1 cellular context compared by ENCODE assay signal in genomic region chr2:235976516-235976915, GRCh38.
TF ChIP-seq lines count a peak whose summit lies in the region.

No MANE protein-coding gene starts in this region.

TF ChIP-seq in WTC11, 78 proteins besides CTCF, POLR2A, EP300 and RAD21 (continued from another document):
- TF ChIP-seq PRDM15 (CRISPR knock-in tag; IDR thresholded peaks at IDR 0.05) = no peak
